Comparison of ENCODE assay signal across 10 cellular contexts in the genomic region with DNA sequence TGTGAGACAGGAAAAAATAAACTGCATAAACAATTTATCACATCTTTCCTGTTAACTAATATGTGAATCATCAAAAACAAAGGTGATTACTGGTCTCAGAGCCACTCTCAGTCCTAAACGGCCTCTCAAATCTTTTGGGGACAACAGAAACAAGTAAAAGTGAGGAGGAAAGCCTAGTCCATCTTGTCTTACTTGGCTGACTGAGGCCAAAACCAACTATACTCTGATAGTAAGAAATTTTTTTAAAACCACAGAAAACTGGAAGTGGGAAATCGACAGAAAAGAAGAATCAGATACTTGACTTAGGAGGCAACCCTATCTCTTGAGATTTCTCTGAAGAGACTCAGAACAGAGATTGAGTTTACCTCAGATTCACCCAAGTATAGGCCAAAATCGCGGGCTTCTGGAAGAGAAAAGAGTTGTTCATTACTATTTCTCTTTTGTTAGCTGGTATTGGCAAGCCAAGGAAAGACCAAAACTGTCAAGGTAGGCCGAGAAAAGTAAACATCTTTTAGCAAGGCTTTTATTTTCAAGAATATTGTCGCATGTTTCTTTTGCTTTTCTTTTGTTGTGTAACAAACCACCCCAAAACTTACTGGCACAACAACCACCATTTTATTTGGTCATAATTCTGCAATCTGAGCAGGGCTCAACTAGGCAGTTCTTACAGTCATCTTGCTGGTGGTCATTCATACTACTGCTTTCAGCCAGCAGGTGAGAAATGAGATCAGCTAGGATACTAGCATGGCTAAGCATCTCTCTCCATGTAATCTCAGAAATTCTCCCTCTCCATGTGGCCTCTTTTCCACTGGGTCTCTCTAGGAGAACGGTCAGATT. TPM values are rescaled to one million over a fixed set of nuclear protein-coding genes. Genes with fewer than 3 reads are reported as not detected.
DNase-seq lines count a peak whose midpoint lies in the region; ATAC-seq and TF ChIP-seq lines count a peak whose summit lies in the region.
"Had no signal": no experiment of that assay in that cellular context is flagged by ENCODE, and none has a peak within 500 bp of the region (broad histone marks: within the 10 kb centered on the region; RNA-seq: fewer than 3 reads in every experiment).

No MANE protein-coding gene starts in this region.

- no peak overlapping the region for H3K4me3 Mint-ChIP-seq in activated T-helper 2 cell treated with anti-CD3 and anti-CD28 coated beads, Interferon-gamma antibody, Interleukin-2, Interleukin-4, amounts not matched to agents 10 μg/mL and 5 μg/mL and 100 μg/mL, durations not matched to agents 14 hours and 24 hours and 36 hours (ENCODE audit: low read depth)

- DNase-seq in GM06990 (ENCODE audit: extremely low read depth, insufficient read length) (peak; percentile 64), NCI-H2196 (lab: John Stamatoyannopoulos, UW; ENCODE audit: unreplicated experiment) (no peak), T1000 (lab: John Stamatoyannopoulos, UW) (no peak), NOMO-1 (lab: John Stamatoyannopoulos, UW; ENCODE audit: unreplicated experiment in 2 of 2) (no peak), NCI-H1105 (lab: John Stamatoyannopoulos, UW) (no peak)
- DNase-seq in activated T-helper 2 cell treated with anti-CD3 and anti-CD28 coated beads, Interferon-gamma antibody, Interleukin-2, Interleukin-4, amounts not matched to agents 10 μg/mL and 5 μg/mL and 100 μg/mL, durations not matched to agents 14 hours and 24 hours and 36 hours (ENCODE audit: low spot score), result no peak
- DNase-seq: central memory CD4-positive, alpha-beta T cell; IMR-90 had no signal

- peaks cover 53% of the 10 kb centered on the region for H3K4me1 Mint-ChIP-seq in activated T-helper 2 cell treated with anti-CD3 and anti-CD28 coated beads, Interferon-gamma antibody, Interleukin-2, Interleukin-4, amounts not matched to agents 10 μg/mL and 5 μg/mL and 100 μg/mL, durations not matched to agents 14 hours and 24 hours and 36 hours (ENCODE audit: low read depth)

- H3K27me3 ChIP-seq in GM06990 (replicated peaks; ENCODE audit: control insufficient read depth, insufficient read depth, low read length), result no peaks in the 10 kb centered on the region

- H3K27me3 Mint-ChIP-seq in activated T-helper 2 cell treated with anti-CD3 and anti-CD28 coated beads, Interferon-gamma antibody, Interleukin-2, Interleukin-4, amounts not matched to agents 10 μg/mL and 5 μg/mL and 100 μg/mL, durations not matched to agents 14 hours and 24 hours and 36 hours (ENCODE audit: low read depth), result no peaks in the 10 kb centered on the region

- intact Hi-C loops in activated T-helper 2 cell treated with anti-CD3 and anti-CD28 coated beads, Interferon-gamma antibody, Interleukin-2, Interleukin-4, amounts not matched to agents 10 μg/mL and 5 μg/mL and 100 μg/mL, durations not matched to agents 14 hours and 24 hours and 36 hours (cut with micrococcal nuclease), result loop anchor here (5.0 to 10.0 kb wide), 2 partner anchors 423 to 865 kb away; no protein-coding TSS in a partner anchor

- ATAC-seq in GM19372 (IDR thresholded peaks at IDR 0.05; ENCODE audit: low read depth, unreplicated experiment) (peak; percentile 41), HG03135 (IDR thresholded peaks at IDR 0.05; ENCODE audit: unreplicated experiment) (peak; percentile 45)

- H3K36me3 Mint-ChIP-seq in activated T-helper 2 cell treated with anti-CD3 and anti-CD28 coated beads, Interferon-gamma antibody, Interleukin-2, Interleukin-4, amounts not matched to agents 10 μg/mL and 5 μg/mL and 100 μg/mL, durations not matched to agents 14 hours and 24 hours and 36 hours (ENCODE audit: low read depth), result peaks cover 44% of the 10 kb centered on the region

- peak; percentile 9 for TF ChIP-seq CTCF in GM06990 (IDR thresholded peaks at IDR 0.05; ENCODE audit: insufficient read depth, low read length, poor library complexity, severe bottlenecking)

- no peak overlapping the region for H3K4me3 ChIP-seq in GM06990 (replicated peaks; ENCODE audit: low read depth, low read length)

- H3K36me3 ChIP-seq in GM06990 (ENCODE audit: control insufficient read depth, insufficient read depth, low read length), result peaks cover under 1% of the 10 kb centered on the region; the same call in 1 of the 2 replicates

- H3K9me3 Mint-ChIP-seq in activated T-helper 2 cell treated with anti-CD3 and anti-CD28 coated beads, Interferon-gamma antibody, Interleukin-2, Interleukin-4, amounts not matched to agents 10 μg/mL and 5 μg/mL and 100 μg/mL, durations not matched to agents 14 hours and 24 hours and 36 hours, result peaks cover 5% of the 10 kb centered on the region

- peak overlapping the region; percentile 67 for H3K27ac Mint-ChIP-seq in activated T-helper 2 cell treated with anti-CD3 and anti-CD28 coated beads, Interferon-gamma antibody, Interleukin-2, Interleukin-4, amounts not matched to agents 10 μg/mL and 5 μg/mL and 100 μg/mL, durations not matched to agents 14 hours and 24 hours and 36 hours

RNA-seq across cellular contexts. Expression of gene RFX3, which starts 46.1 kb away (rescaled TPM):
- 11.3 and 11.9 TPM in 2 replicates for total RNA-seq in activated T-helper 2 cell treated with anti-CD3 and anti-CD28 coated beads, Interferon-gamma antibody, Interleukin-2, Interleukin-4, amounts not matched to agents 10 μg/mL and 5 μg/mL and 100 μg/mL, durations not matched to agents 14 hours and 24 hours and 36 hours
